In genomic region chr9:114364528-114365041, GRCh38 we compare ENCODE assay signal across 10 cellular contexts. TPM values are rescaled to one million over a fixed set of nuclear protein-coding genes. Genes with fewer than 3 reads are reported as not detected.
DNase-seq lines count a peak whose midpoint lies in the region; ATAC-seq, FAIRE-seq and TF ChIP-seq lines count a peak whose summit lies in the region.
"Had no signal": no experiment of that assay in that cellular context is flagged by ENCODE, and none has a peak within 500 bp of the region (broad histone marks: within the 10 kb centered on the region; RNA-seq: fewer than 3 reads in every experiment).

No MANE protein-coding gene starts in this region.

- no peak overlapping the region for H3K4me3 Mint-ChIP-seq in activated CD4-positive, alpha-beta T cell treated with anti-CD3 and anti-CD28 coated beads for 36 hours
- H3K4me3 Mint-ChIP-seq: neural crest cell had no signal

- H3K27me3 ChIP-seq in esophagus squamous epithelium (no peaks in the 10 kb centered on the region), thymus (ENCODE audit: control insufficient read depth, insufficient read depth) (no peaks in the 10 kb centered on the region)

- CTCF ChIA-PET in activated CD4-positive, alpha-beta T cell treated with anti-CD3 and anti-CD28 coated beads for 36 hours (lab: Charles Lee): interaction anchor here (0.6 to 4.5 kb wide), 7 partner anchors 11 to 289 kb away, joined by 3 to 34 read pairs (median 5); partner anchors contain the start of gene AKNA

- no peak for TF ChIP-seq CTCF in esophagus squamous epithelium (IDR thresholded peaks at IDR 0.05)

- no peaks in the 10 kb centered on the region for H3K27me3 Mint-ChIP-seq in activated CD4-positive, alpha-beta T cell treated with anti-CD3 and anti-CD28 coated beads for 36 hours

- ATAC-seq in activated CD4-positive, alpha-beta T cell treated with anti-CD3 and anti-CD28 coated beads for 36 hours: no peak

- peaks cover 85% of the 10 kb centered on the region for H3K4me1 Mint-ChIP-seq in activated CD4-positive, alpha-beta T cell treated with anti-CD3 and anti-CD28 coated beads for 36 hours

- DNase-seq in activated CD4-positive, alpha-beta T cell treated with anti-CD3 and anti-CD28 coated beads for 36 hours: no peak
- DNase-seq in activated CD4-positive, alpha-beta T cell treated with anti-CD3 and anti-CD28 coated beads for 48 hours: no peak
- DNase-seq in RPMI8226 (peak; percentile 66), esophagus squamous epithelium (lab: John Stamatoyannopoulos, UW) (no peak), C1 segment of cervical spinal cord (lab: John Stamatoyannopoulos, UW) (no peak), D341Med (ENCODE audit: low spot score) (no peak), frontal cortex (ENCODE audit: low spot score in 2 of 2) (no peak)
- DNase-seq: activated CD8-positive, alpha-beta memory T cell treated with anti-CD3 and anti-CD28 coated beads, Interleukin-2, amount 50 U/mL, for 48 hours had no signal

- intact Hi-C loops in activated CD4-positive, alpha-beta T cell treated with anti-CD3 and anti-CD28 coated beads for 36 hours (cut with DNase I, micrococcal nuclease): no loop called here
- intact Hi-C loops in esophagus squamous epithelium (cut with DNase I): no loop called here

- no peaks in the 10 kb centered on the region for H3K9me3 Mint-ChIP-seq in activated CD4-positive, alpha-beta T cell treated with anti-CD3 and anti-CD28 coated beads for 36 hours (ENCODE audit: low read depth)

- POLR2A ChIA-PET in activated CD4-positive, alpha-beta T cell treated with anti-CD3 and anti-CD28 coated beads for 36 hours (lab: Charles Lee): interaction anchor here (0.9 to 2.7 kb wide), 3 partner anchors 12 to 21 kb away, joined by 3 to 10 read pairs (median 8); no protein-coding TSS in a partner anchor

- H3K36me3 Mint-ChIP-seq in activated CD4-positive, alpha-beta T cell treated with anti-CD3 and anti-CD28 coated beads for 36 hours (ENCODE audit: low read depth): peaks cover 93% of the 10 kb centered on the region

- FAIRE-seq in frontal cortex (lab: Jason Lieb, UNC): no peak

- TF ChIP-seq POLR2A in esophagus squamous epithelium (IDR thresholded peaks at IDR 0.05): no peak

- H3K4me3 ChIP-seq in esophagus squamous epithelium (no peak overlapping the region), thymus (ENCODE audit: low read length) (no peak overlapping the region)

- H3K9me3 ChIP-seq in esophagus squamous epithelium (no peaks in the 10 kb centered on the region), thymus (ENCODE audit: control insufficient read depth) (no peaks in the 10 kb centered on the region)

- peaks cover 15 to 83% (median 15%) of the 10 kb centered on the region in 3 donors for H3K36me3 ChIP-seq in esophagus squamous epithelium
- peaks cover 83% of the 10 kb centered on the region for H3K36me3 ChIP-seq in thymus (ENCODE audit: control insufficient read depth, insufficient read depth)

- H3K27ac ChIP-seq in esophagus squamous epithelium: peak overlapping the region in 3 of 4 donors; percentile 26 to 69 (median 56)
- peak overlapping the region; percentile 11 for H3K27ac ChIP-seq in thymus (ENCODE audit: low read depth)

- H3K27ac Mint-ChIP-seq in activated CD4-positive, alpha-beta T cell treated with anti-CD3 and anti-CD28 coated beads for 36 hours: peak overlapping the region; percentile 94

- WGBS in esophagus squamous epithelium, 2 donors: 40 to 62% methylated on average over 4 to 5 of the region's 5 CpGs
- 75% methylated on average over 5 of the region's 5 CpGs for WGBS in thymus

- peaks cover 0 to 50% (median 4%) of the 10 kb centered on the region in 3 donors for H3K4me1 ChIP-seq in esophagus squamous epithelium
- peaks cover 25% of the 10 kb centered on the region for H3K4me1 ChIP-seq in thymus (ENCODE audit: control insufficient read depth, insufficient read depth, low read length)

RNA-seq across cellular contexts. Expression of gene AKNA, which starts 23.2 kb away (rescaled TPM):
- total RNA-seq in activated CD4-positive, alpha-beta T cell treated with anti-CD3 and anti-CD28 coated beads for 36 hours: 100 to 1,000 TPM; 135 to 141 TPM
- total RNA-seq in esophagus squamous epithelium (10 to 100 TPM in 1 of 4 donors, 1 to 10 TPM in 3; 6.1 to 25.0 (median 7.6) TPM), frontal cortex (3.3 TPM)
- polyA plus RNA-seq in thymus: 162 TPM

RNA-seq across cellular contexts. Expression of gene ORM2, which starts 34.9 kb away (rescaled TPM):
- not detected for total RNA-seq in activated CD4-positive, alpha-beta T cell treated with anti-CD3 and anti-CD28 coated beads for 36 hours
- not detected for total RNA-seq in esophagus squamous epithelium
- polyA plus RNA-seq in thymus: 1.1 TPM
- not detected for total RNA-seq in frontal cortex
- total RNA-seq: neural crest cell had no signal

RNA-seq across cellular contexts. Expression of gene ORM1, which starts 41.7 kb away (rescaled TPM):
- not detected for total RNA-seq in activated CD4-positive, alpha-beta T cell treated with anti-CD3 and anti-CD28 coated beads for 36 hours
- total RNA-seq in esophagus squamous epithelium (under 1 TPM in 1 of 4 donors, not detected in 3; 0.41 TPM), frontal cortex (0.82 TPM)
- 3.4 TPM for polyA plus RNA-seq in thymus
- total RNA-seq: neural crest cell had no signal

Comparison
In these comparisons a context has a peak if more than half of its experiments do, and no peak if none do; other contexts are left out.
1. RNA of gene AKNA, which starts 23.2 kb away (total RNA-seq): 135 to 141 TPM in activated CD4-positive, alpha-beta T cell treated with anti-CD3 and anti-CD28 coated beads for 36 hours; 6.1 to 25.0 TPM in esophagus squamous epithelium and 3.3 TPM in frontal cortex (single experiment); every median in the first group is over 4 times any median in the second.